1 cellular context compared by ENCODE assay signal in genomic region chr1:205304046-205304694, GRCh38.
TF ChIP-seq lines count a peak whose summit lies in the region.

No MANE protein-coding gene starts in this region.

TF ChIP-seq in GM23338, 12 proteins besides CTCF, POLR2A, EP300 and RAD21 (continued from another document):
- TF ChIP-seq, protein P1, sequence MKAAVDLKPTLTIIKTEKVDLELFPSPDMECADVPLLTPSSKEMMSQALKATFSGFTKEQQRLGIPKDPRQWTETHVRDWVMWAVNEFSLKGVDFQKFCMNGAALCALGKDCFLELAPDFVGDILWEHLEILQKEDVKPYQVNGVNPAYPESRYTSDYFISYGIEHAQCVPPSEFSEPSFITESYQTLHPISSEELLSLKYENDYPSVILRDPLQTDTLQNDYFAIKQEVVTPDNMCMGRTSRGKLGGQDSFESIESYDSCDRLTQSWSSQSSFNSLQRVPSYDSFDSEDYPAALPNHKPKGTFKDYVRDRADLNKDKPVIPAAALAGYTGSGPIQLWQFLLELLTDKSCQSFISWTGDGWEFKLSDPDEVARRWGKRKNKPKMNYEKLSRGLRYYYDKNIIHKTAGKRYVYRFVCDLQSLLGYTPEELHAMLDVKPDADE (IDR thresholded peaks at IDR 0.05) = no peak
- no peak for TF ChIP-seq POLR2AphosphoS5 (IDR thresholded peaks at IDR 0.05; ENCODE audit: low read depth)
- TF ChIP-seq EZH2phosphoT487 (IDR thresholded peaks at IDR 0.05; ENCODE audit: unreplicated experiment) = no peak
